15 cellular contexts compared by ENCODE assay signal in genomic region chr6:16168121-16168520, GRCh38. TPM values are rescaled to one million over a fixed set of nuclear protein-coding genes. Genes with fewer than 3 reads are reported as not detected.
DNase-seq lines count a peak whose midpoint lies in the region; ATAC-seq lines count a peak whose summit lies in the region.
"Had no signal": no experiment of that assay in that cellular context is flagged by ENCODE, and none has a peak within 500 bp of the region (broad histone marks: within the 10 kb centered on the region; RNA-seq: fewer than 3 reads in every experiment).

No MANE protein-coding gene starts in this region.

- H3K36me3 Mint-ChIP-seq in activated CD8-positive, alpha-beta memory T cell treated with anti-CD3 and anti-CD28 coated beads, Interleukin-2, amount 10 ng/mL, durations not matched to agents 7 days and 5 days: no peaks in the 10 kb centered on the region
- no peaks in the 10 kb centered on the region for H3K36me3 Mint-ChIP-seq in T-helper 2 cell treated with Interferon-gamma antibody and Interleukin-4, amounts not matched to agents 5 μg/mL and 100 μg/mL, for 36 hours (ENCODE audit: low read depth)
- H3K36me3 Mint-ChIP-seq in immature natural killer cell: peaks cover 0 to 11% (median 6%) of the 10 kb centered on the region in 3 donors

- no peaks in the 10 kb centered on the region for H3K9me2 ChIP-seq in Karpas-422 (replicated peaks; ENCODE audit: insufficient read depth, low read length)

- H3K27me3 ChIP-seq in Karpas-422 (ENCODE audit: low read length): no peaks in the 10 kb centered on the region
- H3K27me3 ChIP-seq: testis had no signal

- no peak overlapping the region for H3K4me2 ChIP-seq in Karpas-422 (ENCODE audit: low read depth, low read length, poor library complexity, severe bottlenecking)

- no peaks in the 10 kb centered on the region for H4K20me1 ChIP-seq in Karpas-422 (ENCODE audit: insufficient read depth, low read depth, low read length)

- peak; percentile 69 for ATAC-seq in activated CD8-positive, alpha-beta memory T cell treated with anti-CD3 and anti-CD28 coated beads, Interleukin-2, amount 10 ng/mL, durations not matched to agents 7 days and 5 days
- ATAC-seq in stimulated activated naive CD8-positive, alpha-beta T cell treated with anti-CD3 and anti-CD28 coated beads, Interleukin-15, amount 100 ng/mL, for 72 hours: peak; percentile 80
- ATAC-seq in GM19452 (IDR thresholded peaks at IDR 0.05; ENCODE audit: unreplicated experiment) (no peak), HG03469 (IDR thresholded peaks at IDR 0.05; ENCODE audit: unreplicated experiment) (no peak)
- ATAC-seq: Panc1 had no signal

- H3K27me3 Mint-ChIP-seq in activated CD8-positive, alpha-beta memory T cell treated with anti-CD3 and anti-CD28 coated beads, Interleukin-2, amount 10 ng/mL, durations not matched to agents 7 days and 5 days: peaks cover 32% of the 10 kb centered on the region
- peaks cover 10% of the 10 kb centered on the region for H3K27me3 Mint-ChIP-seq in T-helper 2 cell treated with Interferon-gamma antibody and Interleukin-4, amounts not matched to agents 5 μg/mL and 100 μg/mL, for 36 hours (ENCODE audit: low read depth)
- H3K27me3 Mint-ChIP-seq in immature natural killer cell (ENCODE audit: low read depth in 3 of 3): peaks cover 0 to 3% (median 2%) of the 10 kb centered on the region in 3 donors
- peaks cover 10% of the 10 kb centered on the region for H3K27me3 Mint-ChIP-seq in stimulated activated naive CD8-positive, alpha-beta T cell treated with anti-CD3 and anti-CD28 coated beads, Interleukin-15, amount 100 ng/mL, for 72 hours

- no peak overlapping the region for H3K4me3 ChIP-seq in Karpas-422 (ENCODE audit: low read length)
- H3K4me3 ChIP-seq: testis had no signal

- H3K27ac ChIP-seq in Karpas-422 (ENCODE audit: low read length): no peak overlapping the region
- H3K27ac ChIP-seq: testis had no signal

- no peak overlapping the region for H3K4me3 Mint-ChIP-seq in activated CD8-positive, alpha-beta memory T cell treated with anti-CD3 and anti-CD28 coated beads, Interleukin-2, amount 10 ng/mL, durations not matched to agents 7 days and 5 days
- no peak overlapping the region for H3K4me3 Mint-ChIP-seq in T-helper 2 cell treated with Interferon-gamma antibody and Interleukin-4, amounts not matched to agents 5 μg/mL and 100 μg/mL, for 36 hours
- peak overlapping the region; percentile 70 to 85 (median 76) for H3K4me3 Mint-ChIP-seq in immature natural killer cell
- peak overlapping the region; percentile 2 to 57 for H3K4me3 Mint-ChIP-seq in stimulated activated naive CD8-positive, alpha-beta T cell treated with anti-CD3 and anti-CD28 coated beads, Interleukin-15, amount 100 ng/mL, for 72 hours
- H3K4me3 Mint-ChIP-seq: T-helper 1 cell treated with Interleukin-12 subunit alpha and Interleukin-12 subunit beta and Interleukin-4 antibody, amounts not matched to agents 30 μg/mL and 1 μg/mL, for 36 hours had no signal

- H3K9me3 ChIP-seq in Karpas-422 (ENCODE audit: low read length): no peaks in the 10 kb centered on the region
- H3K9me3 ChIP-seq: testis had no signal

- CTCF ChIA-PET in activated CD8-positive, alpha-beta memory T cell treated with anti-CD3 and anti-CD28 coated beads, Interleukin-2, amount 10 ng/mL, durations not matched to agents 7 days and 5 days (lab: Charles Lee): interaction anchor here (2.7 kb wide), 1 partner anchor 11 kb away, joined by 12 read pairs; no protein-coding TSS in a partner anchor

- H3K27ac Mint-ChIP-seq in activated CD8-positive, alpha-beta memory T cell treated with anti-CD3 and anti-CD28 coated beads, Interleukin-2, amount 10 ng/mL, durations not matched to agents 7 days and 5 days: peak overlapping the region; percentile 12
- no peak overlapping the region for H3K27ac Mint-ChIP-seq in T-helper 2 cell treated with Interferon-gamma antibody and Interleukin-4, amounts not matched to agents 5 μg/mL and 100 μg/mL, for 36 hours
- H3K27ac Mint-ChIP-seq in immature natural killer cell: peak overlapping the region; percentile 80 to 89 (median 83)
- no peak overlapping the region for H3K27ac Mint-ChIP-seq in stimulated activated naive CD8-positive, alpha-beta T cell treated with anti-CD3 and anti-CD28 coated beads, Interleukin-15, amount 100 ng/mL, for 72 hours
- H3K27ac Mint-ChIP-seq: T-helper 1 cell treated with Interleukin-12 subunit alpha and Interleukin-12 subunit beta and Interleukin-4 antibody, amounts not matched to agents 30 μg/mL and 1 μg/mL, for 36 hours had no signal

- no peaks in the 10 kb centered on the region for H3K36me3 ChIP-seq in Karpas-422 (ENCODE audit: insufficient read depth, low read length)

- no peak overlapping the region for H3K9ac ChIP-seq in Karpas-422 (ENCODE audit: low read length)

- H3K79me2 ChIP-seq in Karpas-422 (ENCODE audit: low read length): no peaks in the 10 kb centered on the region

- H3K4me1 ChIP-seq in Karpas-422 (ENCODE audit: low read length): no peaks in the 10 kb centered on the region
- H3K4me1 ChIP-seq: testis had no signal

- no peak overlapping the region for H2AFZ ChIP-seq in Karpas-422 (ENCODE audit: low read length)

- H3K9me3 Mint-ChIP-seq in activated CD8-positive, alpha-beta memory T cell treated with anti-CD3 and anti-CD28 coated beads, Interleukin-2, amount 10 ng/mL, durations not matched to agents 7 days and 5 days (ENCODE audit: low read depth): no peaks in the 10 kb centered on the region
- H3K9me3 Mint-ChIP-seq in T-helper 2 cell treated with Interferon-gamma antibody and Interleukin-4, amounts not matched to agents 5 μg/mL and 100 μg/mL, for 36 hours: no peaks in the 10 kb centered on the region
- H3K9me3 Mint-ChIP-seq in immature natural killer cell: peaks cover 0 to 3% (median 0%) of the 10 kb centered on the region in 6 donors
- H3K9me3 Mint-ChIP-seq in stimulated activated naive CD8-positive, alpha-beta T cell treated with anti-CD3 and anti-CD28 coated beads, Interleukin-15, amount 100 ng/mL, for 72 hours: no peaks in the 10 kb centered on the region
- H3K9me3 Mint-ChIP-seq: T-helper 1 cell treated with Interleukin-12 subunit alpha and Interleukin-12 subunit beta and Interleukin-4 antibody, amounts not matched to agents 30 μg/mL and 1 μg/mL, for 36 hours had no signal

- H3K4me1 Mint-ChIP-seq in activated CD8-positive, alpha-beta memory T cell treated with anti-CD3 and anti-CD28 coated beads, Interleukin-2, amount 10 ng/mL, durations not matched to agents 7 days and 5 days: peaks cover 25% of the 10 kb centered on the region
- H3K4me1 Mint-ChIP-seq in T-helper 2 cell treated with Interferon-gamma antibody and Interleukin-4, amounts not matched to agents 5 μg/mL and 100 μg/mL, for 36 hours (ENCODE audit: low read depth): peaks cover 36% of the 10 kb centered on the region
- peaks cover 44 to 72% of the 10 kb centered on the region in 2 donors for H3K4me1 Mint-ChIP-seq in immature natural killer cell
- H3K4me1 Mint-ChIP-seq in stimulated activated naive CD8-positive, alpha-beta T cell treated with anti-CD3 and anti-CD28 coated beads, Interleukin-15, amount 100 ng/mL, for 72 hours: peaks cover 48% of the 10 kb centered on the region

- peak; percentile 49 for DNase-seq in activated CD8-positive, alpha-beta memory T cell treated with anti-CD3 and anti-CD28 coated beads, Interleukin-2, amount 10 ng/mL, durations not matched to agents 7 days and 5 days
- no peak for DNase-seq in activated CD8-positive, alpha-beta memory T cell treated with anti-CD3 and anti-CD28 coated beads, Interleukin-2, amount 50 U/mL, for 48 hours
- DNase-seq in T-helper 2 cell treated with Interferon-gamma antibody and Interleukin-4, amounts not matched to agents 5 μg/mL and 100 μg/mL, for 36 hours (ENCODE audit: low spot score): peak; percentile 26
- DNase-seq in immature natural killer cell (peak; percentile 57 to 63 (median 58)), Karpas-422 (no peak)
- DNase-seq in stimulated activated naive CD8-positive, alpha-beta T cell treated with anti-CD3 and anti-CD28 coated beads, Interleukin-15, amount 100 ng/mL, for 72 hours: no peak
- DNase-seq: activated naive CD4-positive, alpha-beta T cell treated with anti-CD3 and anti-CD28 coated beads, Interleukin-2, amount 50 U/mL, for 16 hours; left ventricle myocardium superior; MM.1S; NCI-H2227 treated with DMSO at 0.1 percent for 48 hours; testis had no signal

RNA-seq across cellular contexts. Expression of gene MYLIP, which starts 39.2 kb away (rescaled TPM):
- 10 to 100 TPM in 1 of 2 experiments, 1 to 10 TPM in 1; 9.1 to 14.8 TPM for total RNA-seq in activated CD8-positive, alpha-beta memory T cell treated with anti-CD3 and anti-CD28 coated beads, Interleukin-2, amount 10 ng/mL, durations not matched to agents 7 days and 5 days
- 100 to 1,000 TPM in 1 of 3 donors, 10 to 100 TPM in 2; 72.0 to 142 (median 99.0) TPM for polyA plus RNA-seq in immature natural killer cell
- total RNA-seq in Karpas-422 (2014; rRNA removed; shearing (Covaris generic); ENCODE audit: low replicate concordance): 69.5 and 71.0 TPM in 2 replicates

Comparison
In these comparisons a context has a peak if more than half of its experiments do, and no peak if none do; other contexts are left out.
1. DNase-seq: peak in activated CD8-positive, alpha-beta memory T cell treated with anti-CD3 and anti-CD28 coated beads, Interleukin-2, amount 10 ng/mL, durations not matched to agents 7 days and 5 days (single experiment), T-helper 2 cell treated with Interferon-gamma antibody and Interleukin-4, amounts not matched to agents 5 μg/mL and 100 μg/mL, for 36 hours (single experiment) and immature natural killer cell (3 of 3); none in activated CD8-positive, alpha-beta memory T cell treated with anti-CD3 and anti-CD28 coated beads, Interleukin-2, amount 50 U/mL, for 48 hours (single experiment), stimulated activated naive CD8-positive, alpha-beta T cell treated with anti-CD3 and anti-CD28 coated beads, Interleukin-15, amount 100 ng/mL, for 72 hours (0 of 2) and Karpas-422 (single experiment).
2. ATAC-seq: peak in activated CD8-positive, alpha-beta memory T cell treated with anti-CD3 and anti-CD28 coated beads, Interleukin-2, amount 10 ng/mL, durations not matched to agents 7 days and 5 days (single experiment) and stimulated activated naive CD8-positive, alpha-beta T cell treated with anti-CD3 and anti-CD28 coated beads, Interleukin-15, amount 100 ng/mL, for 72 hours (single experiment); none in GM19452 (single experiment) and HG03469 (single experiment).
3. H3K27ac Mint-ChIP-seq: peak in activated CD8-positive, alpha-beta memory T cell treated with anti-CD3 and anti-CD28 coated beads, Interleukin-2, amount 10 ng/mL, durations not matched to agents 7 days and 5 days (single experiment) and immature natural killer cell (6 of 6); none in T-helper 2 cell treated with Interferon-gamma antibody and Interleukin-4, amounts not matched to agents 5 μg/mL and 100 μg/mL, for 36 hours (single experiment) and stimulated activated naive CD8-positive, alpha-beta T cell treated with anti-CD3 and anti-CD28 coated beads, Interleukin-15, amount 100 ng/mL, for 72 hours (0 of 2).
4. H3K4me3 Mint-ChIP-seq: peak in immature natural killer cell (5 of 5) and stimulated activated naive CD8-positive, alpha-beta T cell treated with anti-CD3 and anti-CD28 coated beads, Interleukin-15, amount 100 ng/mL, for 72 hours (2 of 2); none in activated CD8-positive, alpha-beta memory T cell treated with anti-CD3 and anti-CD28 coated beads, Interleukin-2, amount 10 ng/mL, durations not matched to agents 7 days and 5 days (single experiment) and T-helper 2 cell treated with Interferon-gamma antibody and Interleukin-4, amounts not matched to agents 5 μg/mL and 100 μg/mL, for 36 hours (single experiment).